In the genomic region with DNA sequence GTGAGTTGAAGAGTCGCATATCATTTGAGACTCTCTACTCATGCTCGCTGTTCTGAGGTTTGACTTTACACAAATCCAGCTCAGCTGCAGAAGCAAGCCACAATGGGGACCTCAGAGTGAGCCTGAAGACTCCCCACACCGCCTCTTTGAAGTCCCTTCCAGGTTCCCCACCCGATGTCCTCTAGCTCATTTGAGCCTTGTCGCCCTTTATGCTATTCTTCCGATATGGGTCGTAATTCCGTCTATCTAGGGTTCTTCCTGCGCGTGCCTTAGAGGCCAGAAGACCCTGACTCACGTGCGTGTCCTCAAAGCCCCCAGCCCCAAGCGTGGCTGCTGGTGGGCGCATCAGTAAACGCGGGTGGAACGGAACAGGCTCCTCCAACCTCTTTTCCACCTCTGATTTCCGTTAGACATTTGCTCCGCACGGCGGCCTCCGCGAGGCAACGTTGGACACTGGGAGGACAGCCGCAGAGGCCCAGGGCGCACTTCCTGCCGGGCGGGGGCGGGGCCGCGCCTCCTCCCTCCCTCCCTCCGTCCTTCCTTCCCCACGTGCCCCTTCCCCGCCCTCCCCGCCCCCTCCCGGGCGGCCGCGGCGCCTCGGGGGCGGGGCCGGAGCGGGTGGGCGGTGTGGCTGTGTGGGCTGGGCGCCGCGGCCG, we compare ENCODE assay signal across 1 cellular context.
TF ChIP-seq lines count a peak whose summit lies in the region.

A gene with protein sequence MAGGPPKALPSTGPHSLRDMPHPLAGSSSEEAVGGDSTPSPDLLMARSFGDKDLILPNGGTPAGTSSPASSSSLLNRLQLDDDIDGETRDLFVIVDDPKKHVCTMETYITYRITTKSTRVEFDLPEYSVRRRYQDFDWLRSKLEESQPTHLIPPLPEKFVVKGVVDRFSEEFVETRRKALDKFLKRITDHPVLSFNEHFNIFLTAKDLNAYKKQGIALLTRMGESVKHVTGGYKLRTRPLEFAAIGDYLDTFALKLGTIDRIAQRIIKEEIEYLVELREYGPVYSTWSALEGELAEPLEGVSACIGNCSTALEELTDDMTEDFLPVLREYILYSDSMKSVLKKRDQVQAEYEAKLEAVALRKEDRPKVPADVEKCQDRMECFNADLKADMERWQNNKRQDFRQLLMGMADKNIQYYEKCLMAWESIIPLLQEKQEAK (plus strand): TSS at position 650 of the 656 bp plus-strand sequence. CDS start 242 bp downstream, outside the sequence.

TF ChIP-seq in K562, 482 proteins besides CTCF, POLR2A, EP300 and RAD21 (continued from another document and continues in another):
- TF ChIP-seq, protein P1, sequence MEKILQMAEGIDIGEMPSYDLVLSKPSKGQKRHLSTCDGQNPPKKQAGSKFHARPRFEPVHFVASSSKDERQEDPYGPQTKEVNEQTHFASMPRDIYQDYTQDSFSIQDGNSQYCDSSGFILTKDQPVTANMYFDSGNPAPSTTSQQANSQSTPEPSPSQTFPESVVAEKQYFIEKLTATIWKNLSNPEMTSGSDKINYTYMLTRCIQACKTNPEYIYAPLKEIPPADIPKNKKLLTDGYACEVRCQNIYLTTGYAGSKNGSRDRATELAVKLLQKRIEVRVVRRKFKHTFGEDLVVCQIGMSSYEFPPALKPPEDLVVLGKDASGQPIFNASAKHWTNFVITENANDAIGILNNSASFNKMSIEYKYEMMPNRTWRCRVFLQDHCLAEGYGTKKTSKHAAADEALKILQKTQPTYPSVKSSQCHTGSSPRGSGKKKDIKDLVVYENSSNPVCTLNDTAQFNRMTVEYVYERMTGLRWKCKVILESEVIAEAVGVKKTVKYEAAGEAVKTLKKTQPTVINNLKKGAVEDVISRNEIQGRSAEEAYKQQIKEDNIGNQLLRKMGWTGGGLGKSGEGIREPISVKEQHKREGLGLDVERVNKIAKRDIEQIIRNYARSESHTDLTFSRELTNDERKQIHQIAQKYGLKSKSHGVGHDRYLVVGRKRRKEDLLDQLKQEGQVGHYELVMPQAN (IDR thresholded peaks at IDR 0.05; ENCODE audit: borderline replicate concordance): peak; percentile 51; the same call in 1 of the 2 replicates
- TF ChIP-seq ZC3H11A (IDR thresholded peaks at IDR 0.05; ENCODE audit: low read depth, low read length): no peak
- no peak for TF ChIP-seq ZNF780A (CRISPR knock-in tag; IDR thresholded peaks at IDR 0.05)
- TF ChIP-seq, protein P2, sequence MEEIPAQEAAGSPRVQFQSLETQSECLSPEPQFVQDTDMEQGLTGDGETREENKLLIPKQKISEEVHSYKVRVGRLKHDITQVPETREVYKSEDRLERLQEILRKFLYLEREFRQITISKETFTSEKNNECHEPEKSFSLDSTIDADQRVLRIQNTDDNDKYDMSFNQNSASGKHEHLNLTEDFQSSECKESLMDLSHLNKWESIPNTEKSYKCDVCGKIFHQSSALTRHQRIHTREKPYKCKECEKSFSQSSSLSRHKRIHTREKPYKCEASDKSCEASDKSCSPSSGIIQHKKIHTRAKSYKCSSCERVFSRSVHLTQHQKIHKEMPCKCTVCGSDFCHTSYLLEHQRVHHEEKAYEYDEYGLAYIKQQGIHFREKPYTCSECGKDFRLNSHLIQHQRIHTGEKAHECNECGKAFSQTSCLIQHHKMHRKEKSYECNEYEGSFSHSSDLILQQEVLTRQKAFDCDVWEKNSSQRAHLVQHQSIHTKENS (CRISPR knock-in tag; IDR thresholded peaks at IDR 0.05): no peak
- no peak for TF ChIP-seq ETV6 (IDR thresholded peaks at IDR 0.05; ENCODE audit: borderline replicate concordance in 1 of 2, low read depth in 2 of 2, low read length in 1 of 2)
- no peak for TF ChIP-seq ETV6 (CRISPR knock-in tag; IDR thresholded peaks at IDR 0.05; ENCODE audit: borderline replicate concordance)
- TF ChIP-seq, protein P3, sequence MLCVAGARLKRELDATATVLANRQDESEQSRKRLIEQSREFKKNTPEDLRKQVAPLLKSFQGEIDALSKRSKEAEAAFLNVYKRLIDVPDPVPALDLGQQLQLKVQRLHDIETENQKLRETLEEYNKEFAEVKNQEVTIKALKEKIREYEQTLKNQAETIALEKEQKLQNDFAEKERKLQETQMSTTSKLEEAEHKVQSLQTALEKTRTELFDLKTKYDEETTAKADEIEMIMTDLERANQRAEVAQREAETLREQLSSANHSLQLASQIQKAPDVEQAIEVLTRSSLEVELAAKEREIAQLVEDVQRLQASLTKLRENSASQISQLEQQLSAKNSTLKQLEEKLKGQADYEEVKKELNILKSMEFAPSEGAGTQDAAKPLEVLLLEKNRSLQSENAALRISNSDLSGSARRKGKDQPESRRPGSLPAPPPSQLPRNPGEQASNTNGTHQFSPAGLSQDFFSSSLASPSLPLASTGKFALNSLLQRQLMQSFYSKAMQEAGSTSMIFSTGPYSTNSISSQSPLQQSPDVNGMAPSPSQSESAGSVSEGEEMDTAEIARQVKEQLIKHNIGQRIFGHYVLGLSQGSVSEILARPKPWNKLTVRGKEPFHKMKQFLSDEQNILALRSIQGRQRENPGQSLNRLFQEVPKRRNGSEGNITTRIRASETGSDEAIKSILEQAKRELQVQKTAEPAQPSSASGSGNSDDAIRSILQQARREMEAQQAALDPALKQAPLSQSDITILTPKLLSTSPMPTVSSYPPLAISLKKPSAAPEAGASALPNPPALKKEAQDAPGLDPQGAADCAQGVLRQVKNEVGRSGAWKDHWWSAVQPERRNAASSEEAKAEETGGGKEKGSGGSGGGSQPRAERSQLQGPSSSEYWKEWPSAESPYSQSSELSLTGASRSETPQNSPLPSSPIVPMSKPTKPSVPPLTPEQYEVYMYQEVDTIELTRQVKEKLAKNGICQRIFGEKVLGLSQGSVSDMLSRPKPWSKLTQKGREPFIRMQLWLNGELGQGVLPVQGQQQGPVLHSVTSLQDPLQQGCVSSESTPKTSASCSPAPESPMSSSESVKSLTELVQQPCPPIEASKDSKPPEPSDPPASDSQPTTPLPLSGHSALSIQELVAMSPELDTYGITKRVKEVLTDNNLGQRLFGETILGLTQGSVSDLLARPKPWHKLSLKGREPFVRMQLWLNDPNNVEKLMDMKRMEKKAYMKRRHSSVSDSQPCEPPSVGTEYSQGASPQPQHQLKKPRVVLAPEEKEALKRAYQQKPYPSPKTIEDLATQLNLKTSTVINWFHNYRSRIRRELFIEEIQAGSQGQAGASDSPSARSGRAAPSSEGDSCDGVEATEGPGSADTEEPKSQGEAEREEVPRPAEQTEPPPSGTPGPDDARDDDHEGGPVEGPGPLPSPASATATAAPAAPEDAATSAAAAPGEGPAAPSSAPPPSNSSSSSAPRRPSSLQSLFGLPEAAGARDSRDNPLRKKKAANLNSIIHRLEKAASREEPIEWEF (CRISPR knock-in tag; IDR thresholded peaks at IDR 0.05): no peak
- TF ChIP-seq POLR2AphosphoS5 (IDR thresholded peaks at IDR 0.05; ENCODE audit: control insufficient read depth, insufficient read depth, low read depth, low read length): peak; percentile 92
- TF ChIP-seq, protein P4, sequence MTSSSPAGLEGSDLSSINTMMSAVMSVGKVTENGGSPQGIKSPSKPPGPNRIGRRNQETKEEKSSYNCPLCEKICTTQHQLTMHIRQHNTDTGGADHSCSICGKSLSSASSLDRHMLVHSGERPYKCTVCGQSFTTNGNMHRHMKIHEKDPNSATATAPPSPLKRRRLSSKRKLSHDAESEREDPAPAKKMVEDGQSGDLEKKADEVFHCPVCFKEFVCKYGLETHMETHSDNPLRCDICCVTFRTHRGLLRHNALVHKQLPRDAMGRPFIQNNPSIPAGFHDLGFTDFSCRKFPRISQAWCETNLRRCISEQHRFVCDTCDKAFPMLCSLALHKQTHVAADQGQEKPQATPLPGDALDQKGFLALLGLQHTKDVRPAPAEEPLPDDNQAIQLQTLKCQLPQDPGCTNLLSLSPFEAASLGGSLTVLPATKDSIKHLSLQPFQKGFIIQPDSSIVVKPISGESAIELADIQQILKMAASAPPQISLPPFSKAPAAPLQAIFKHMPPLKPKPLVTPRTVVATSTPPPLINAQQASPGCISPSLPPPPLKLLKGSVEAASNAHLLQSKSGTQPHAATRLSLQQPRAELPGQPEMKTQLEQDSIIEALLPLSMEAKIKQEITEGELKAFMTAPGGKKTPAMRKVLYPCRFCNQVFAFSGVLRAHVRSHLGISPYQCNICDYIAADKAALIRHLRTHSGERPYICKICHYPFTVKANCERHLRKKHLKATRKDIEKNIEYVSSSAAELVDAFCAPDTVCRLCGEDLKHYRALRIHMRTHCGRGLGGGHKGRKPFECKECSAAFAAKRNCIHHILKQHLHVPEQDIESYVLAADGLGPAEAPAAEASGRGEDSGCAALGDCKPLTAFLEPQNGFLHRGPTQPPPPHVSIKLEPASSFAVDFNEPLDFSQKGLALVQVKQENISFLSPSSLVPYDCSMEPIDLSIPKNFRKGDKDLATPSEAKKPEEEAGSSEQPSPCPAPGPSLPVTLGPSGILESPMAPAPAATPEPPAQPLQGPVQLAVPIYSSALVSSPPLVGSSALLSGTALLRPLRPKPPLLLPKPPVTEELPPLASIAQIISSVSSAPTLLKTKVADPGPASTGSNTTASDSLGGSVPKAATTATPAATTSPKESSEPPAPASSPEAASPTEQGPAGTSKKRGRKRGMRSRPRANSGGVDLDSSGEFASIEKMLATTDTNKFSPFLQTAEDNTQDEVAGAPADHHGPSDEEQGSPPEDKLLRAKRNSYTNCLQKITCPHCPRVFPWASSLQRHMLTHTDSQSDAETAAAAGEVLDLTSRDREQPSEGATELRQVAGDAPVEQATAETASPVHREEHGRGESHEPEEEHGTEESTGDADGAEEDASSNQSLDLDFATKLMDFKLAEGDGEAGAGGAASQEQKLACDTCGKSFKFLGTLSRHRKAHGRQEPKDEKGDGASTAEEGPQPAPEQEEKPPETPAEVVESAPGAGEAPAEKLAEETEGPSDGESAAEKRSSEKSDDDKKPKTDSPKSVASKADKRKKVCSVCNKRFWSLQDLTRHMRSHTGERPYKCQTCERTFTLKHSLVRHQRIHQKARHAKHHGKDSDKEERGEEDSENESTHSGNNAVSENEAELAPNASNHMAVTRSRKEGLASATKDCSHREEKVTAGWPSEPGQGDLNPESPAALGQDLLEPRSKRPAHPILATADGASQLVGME (CRISPR knock-in tag; IDR thresholded peaks at IDR 0.05): no peak
- TF ChIP-seq ZNF134 (CRISPR knock-in tag; conservative IDR thresholded peaks at IDR 0.05): no peak
- no peak for TF ChIP-seq ZNF24 (IDR thresholded peaks at IDR 0.05)
- TF ChIP-seq PRPF4 (IDR thresholded peaks at IDR 0.05; ENCODE audit: insufficient read depth, low read depth, low read length, poor library complexity, severe bottlenecking): no peak
- no peak for TF ChIP-seq ZNF23 (CRISPR knock-in tag; IDR thresholded peaks at IDR 0.05)
- 0 out of 2 replicates have a peak, but pooled peaks have one; percentile 14 for TF ChIP-seq TCF3 (CRISPR knock-in tag; IDR thresholded peaks at IDR 0.05)
- peak; percentile 50 for TF ChIP-seq ZFP36 (IDR thresholded peaks at IDR 0.05; ENCODE audit: low read depth, low read length, partially characterized antibody)
- TF ChIP-seq, protein P5, sequence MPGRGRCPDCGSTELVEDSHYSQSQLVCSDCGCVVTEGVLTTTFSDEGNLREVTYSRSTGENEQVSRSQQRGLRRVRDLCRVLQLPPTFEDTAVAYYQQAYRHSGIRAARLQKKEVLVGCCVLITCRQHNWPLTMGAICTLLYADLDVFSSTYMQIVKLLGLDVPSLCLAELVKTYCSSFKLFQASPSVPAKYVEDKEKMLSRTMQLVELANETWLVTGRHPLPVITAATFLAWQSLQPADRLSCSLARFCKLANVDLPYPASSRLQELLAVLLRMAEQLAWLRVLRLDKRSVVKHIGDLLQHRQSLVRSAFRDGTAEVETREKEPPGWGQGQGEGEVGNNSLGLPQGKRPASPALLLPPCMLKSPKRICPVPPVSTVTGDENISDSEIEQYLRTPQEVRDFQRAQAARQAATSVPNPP (IDR thresholded peaks at IDR 0.05; ENCODE audit: borderline replicate concordance, insufficient read depth, insufficient read length): no peak
- no peak for TF ChIP-seq EZH2 (IDR thresholded peaks at IDR 0.05; ENCODE audit: borderline replicate concordance, low read depth, low read length)
- TF ChIP-seq, protein P6, sequence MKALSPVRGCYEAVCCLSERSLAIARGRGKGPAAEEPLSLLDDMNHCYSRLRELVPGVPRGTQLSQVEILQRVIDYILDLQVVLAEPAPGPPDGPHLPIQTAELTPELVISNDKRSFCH (CRISPR knock-in tag; IDR thresholded peaks at IDR 0.05): no peak
- TF ChIP-seq, protein P6 (tag; IDR thresholded peaks at IDR 0.05): peak; percentile 72; the same call in 1 of the 2 replicates
- TF ChIP-seq CSDE1 (IDR thresholded peaks at IDR 0.05): no peak
- TF ChIP-seq, protein P7, sequence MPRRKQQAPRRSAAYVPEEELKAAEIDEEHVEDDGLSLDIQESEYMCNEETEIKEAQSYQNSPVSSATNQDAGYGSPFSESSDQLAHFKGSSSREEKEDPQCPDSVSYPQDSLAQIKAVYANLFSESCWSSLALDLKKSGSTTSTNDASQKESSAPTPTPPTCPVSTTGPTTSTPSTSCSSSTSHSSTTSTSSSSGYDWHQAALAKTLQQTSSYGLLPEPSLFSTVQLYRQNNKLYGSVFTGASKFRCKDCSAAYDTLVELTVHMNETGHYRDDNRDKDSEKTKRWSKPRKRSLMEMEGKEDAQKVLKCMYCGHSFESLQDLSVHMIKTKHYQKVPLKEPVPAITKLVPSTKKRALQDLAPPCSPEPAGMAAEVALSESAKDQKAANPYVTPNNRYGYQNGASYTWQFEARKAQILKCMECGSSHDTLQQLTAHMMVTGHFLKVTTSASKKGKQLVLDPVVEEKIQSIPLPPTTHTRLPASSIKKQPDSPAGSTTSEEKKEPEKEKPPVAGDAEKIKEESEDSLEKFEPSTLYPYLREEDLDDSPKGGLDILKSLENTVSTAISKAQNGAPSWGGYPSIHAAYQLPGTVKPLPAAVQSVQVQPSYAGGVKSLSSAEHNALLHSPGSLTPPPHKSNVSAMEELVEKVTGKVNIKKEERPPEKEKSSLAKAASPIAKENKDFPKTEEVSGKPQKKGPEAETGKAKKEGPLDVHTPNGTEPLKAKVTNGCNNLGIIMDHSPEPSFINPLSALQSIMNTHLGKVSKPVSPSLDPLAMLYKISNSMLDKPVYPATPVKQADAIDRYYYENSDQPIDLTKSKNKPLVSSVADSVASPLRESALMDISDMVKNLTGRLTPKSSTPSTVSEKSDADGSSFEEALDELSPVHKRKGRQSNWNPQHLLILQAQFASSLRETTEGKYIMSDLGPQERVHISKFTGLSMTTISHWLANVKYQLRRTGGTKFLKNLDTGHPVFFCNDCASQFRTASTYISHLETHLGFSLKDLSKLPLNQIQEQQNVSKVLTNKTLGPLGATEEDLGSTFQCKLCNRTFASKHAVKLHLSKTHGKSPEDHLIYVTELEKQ (CRISPR knock-in tag; IDR thresholded peaks at IDR 0.05): no peak
- TF ChIP-seq SREBF2 (CRISPR knock-in tag; IDR thresholded peaks at IDR 0.05): no peak
- TF ChIP-seq EGR1 (conservative IDR thresholded peaks at IDR 0.05): peak; percentile 90
- no peak for TF ChIP-seq ZNF311 (CRISPR knock-in tag; IDR thresholded peaks at IDR 0.05)
- TF ChIP-seq, protein P8, sequence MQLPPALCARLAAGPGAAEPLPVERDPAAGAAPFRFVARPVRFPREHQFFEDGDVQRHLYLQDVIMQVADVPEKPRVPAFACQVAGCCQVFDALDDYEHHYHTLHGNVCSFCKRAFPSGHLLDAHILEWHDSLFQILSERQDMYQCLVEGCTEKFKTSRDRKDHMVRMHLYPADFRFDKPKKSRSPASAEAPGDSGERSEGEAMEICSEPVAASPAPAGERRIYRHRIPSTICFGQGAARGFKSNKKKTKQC (CRISPR knock-in tag; IDR thresholded peaks at IDR 0.05): 0 out of 2 replicates have a peak, but pooled peaks have one; percentile 31
- no peak for TF ChIP-seq NCOA4 (IDR thresholded peaks at IDR 0.05; ENCODE audit: partially characterized antibody)
- peak; percentile 93 for TF ChIP-seq KDM5B (IDR thresholded peaks at IDR 0.05; ENCODE audit: insufficient replicate concordance, low read depth, low read length)
- TF ChIP-seq TAF1 (IDR thresholded peaks at IDR 0.05; ENCODE audit: control insufficient read depth, extremely low read depth, insufficient read depth, low read length, severe bottlenecking): peak; percentile 86
- TF ChIP-seq HMGN3 (IDR thresholded peaks at IDR 0.05; ENCODE audit: borderline replicate concordance, extremely low read depth, insufficient read length, low read depth, low read length): peak; percentile 36
